ENCODE assay signal across 8 cellular contexts in the genomic region with DNA sequence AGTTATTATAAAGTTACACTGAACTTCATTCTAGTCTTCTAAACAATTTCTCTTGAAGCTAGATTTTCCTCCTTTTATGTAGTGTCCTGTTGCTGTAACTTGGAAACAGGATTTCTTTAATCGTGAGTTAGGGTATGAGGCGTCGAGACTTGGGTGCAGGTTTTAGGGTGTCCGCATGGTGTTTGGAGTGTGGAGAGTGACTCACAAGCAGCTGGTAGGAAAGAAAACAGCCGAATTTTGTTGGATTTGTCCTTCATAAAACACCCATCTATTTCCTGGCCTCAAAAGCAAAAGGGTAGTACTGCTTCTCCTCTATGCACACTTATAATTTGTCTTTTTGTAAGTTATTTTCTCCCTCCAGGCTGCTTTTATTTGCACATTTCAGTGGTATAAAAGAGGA. TPM values are rescaled to one million over a fixed set of nuclear protein-coding genes. Genes with fewer than 3 reads are reported as not detected.
A peak's percentile ranks its signal among the peaks of the same experiment; 100 is the strongest.
DNase-seq lines count a peak whose midpoint lies in the region; ATAC-seq, FAIRE-seq and TF ChIP-seq lines count a peak whose summit lies in the region.

No MANE protein-coding gene starts in this region.

- BruUV-seq in PC-3 (replicated peaks; lab: Mats Ljungman, UMichigan) (no TSS peak), endothelial cell of umbilical vein (replicated peaks; lab: Mats Ljungman, UMichigan) (no TSS peak)

- H3K9me2 ChIP-seq in PC-3 (replicated peaks; ENCODE audit: low read length) = no peaks in the 10 kb centered on the region

- H3K79me2 ChIP-seq in PC-3 (ENCODE audit: low read length) (peaks cover 66% of the 10 kb centered on the region), endothelial cell of umbilical vein (ENCODE audit: control insufficient read depth, insufficient read depth, low read length) (peaks cover 58% of the 10 kb centered on the region)

- H3K4me2 ChIP-seq in PC-3 (ENCODE audit: low read length) = peak overlapping the region; percentile 81
- peak overlapping the region; percentile 87 for H3K4me2 ChIP-seq in endothelial cell of umbilical vein (ENCODE audit: insufficient read depth, low read length)
- H3K4me2 ChIP-seq in skeletal muscle satellite cell (ENCODE audit: low read length) = peak overlapping the region; percentile 84

- H3K36me3 ChIP-seq in PC-3 (ENCODE audit: low read depth, low read length) (no peaks in the 10 kb centered on the region; the same call in 1 of the 2 replicates), endothelial cell of umbilical vein (ENCODE audit: control insufficient read depth in 2 of 2, extremely low read depth in 1 of 2, insufficient read depth in 2 of 2, low read length in 2 of 2) (no peaks in the 10 kb centered on the region), skeletal muscle satellite cell (ENCODE audit: insufficient read depth, low read length) (no peaks in the 10 kb centered on the region)

- POLR2A ChIA-PET in PC-3 (lab: Charles Lee; ENCODE audit: unreplicated experiment) = no interaction called here
- POLR2A ChIA-PET in endothelial cell of umbilical vein (lab: Charles Lee) = no interaction called here

- TF ChIP-seq CTCF in PC-3 (conservative IDR thresholded peaks at IDR 0.05; ENCODE audit: low read depth, low read length) = no peak
- no peak for TF ChIP-seq CTCF in endothelial cell of umbilical vein (IDR thresholded peaks at IDR 0.05; ENCODE audit: extremely low read depth in 1 of 2, insufficient read depth in 1 of 2, low read depth in 1 of 2, low read length in 2 of 2)

- DNase-seq in activated CD4-positive, alpha-beta T cell treated with anti-CD3 and anti-CD28 coated beads, Interleukin-2, amount 10 ng/mL, durations not matched to agents 24 days and 14 days = no peak
- no peak for DNase-seq in activated CD4-positive, alpha-beta T cell treated with anti-CD3 and anti-CD28 coated beads, Interleukin-2, amount 50 U/mL, for 1 hour
- DNase-seq in PC-3 (peak; percentile 35), endothelial cell of umbilical vein (ENCODE audit: low read depth, low spot score) (no peak), UCSD-AML1 (lab: John Stamatoyannopoulos, UW; ENCODE audit: unreplicated experiment) (no peak), kidney glomerular epithelial cell (lab: John Stamatoyannopoulos, UW) (no peak), SKM-1 (lab: John Stamatoyannopoulos, UW; ENCODE audit: unreplicated experiment) (no peak)

- CTCF ChIA-PET in PC-3 (lab: Charles Lee) (no interaction called here), endothelial cell of umbilical vein (lab: Charles Lee) (no interaction called here)

- peaks cover 17% of the 10 kb centered on the region for H3K4me1 Mint-ChIP-seq in activated CD4-positive, alpha-beta T cell treated with anti-CD3 and anti-CD28 coated beads, Interleukin-2, amount 10 ng/mL, durations not matched to agents 24 days and 14 days

- H3K9ac ChIP-seq in PC-3 (ENCODE audit: low read length) = peak overlapping the region; percentile 99
- peak overlapping the region; percentile 93 for H3K9ac ChIP-seq in endothelial cell of umbilical vein (replicated peaks; ENCODE audit: extremely low read depth, insufficient read depth, low read length)
- peak overlapping the region; percentile 98 for H3K9ac ChIP-seq in skeletal muscle satellite cell (ENCODE audit: low read depth, low read length)

- H3K27ac ChIP-seq in PC-3 (ENCODE audit: low read length) (no peak overlapping the region), endothelial cell of umbilical vein (ENCODE audit: insufficient read depth, low read depth, low read length) (no peak overlapping the region)

- dilution Hi-C loops in endothelial cell of umbilical vein (cut with MboI; ENCODE audit: extremely low pct_ligation_motif_present, low sequenced_read_pairs) = no loop called here

- peaks cover 27% of the 10 kb centered on the region for H4K20me1 ChIP-seq in PC-3 (ENCODE audit: low read length)
- no peaks in the 10 kb centered on the region for H4K20me1 ChIP-seq in endothelial cell of umbilical vein (replicated peaks; ENCODE audit: control insufficient read depth, extremely low read depth, insufficient read depth, low read length)

- H3K4me3 ChIP-seq in PC-3 (ENCODE audit: low read length) (peak overlapping the region; percentile 93), endothelial cell of umbilical vein (replicated peaks in 1 of 3; ENCODE audit: insufficient read depth in 1 of 3, low read depth in 1 of 3, low read length in 3 of 3) (peak overlapping the region in 1 of 3 experiments; percentile 86), skeletal muscle satellite cell (ENCODE audit: low read length) (peak overlapping the region; percentile 98)

- peak; percentile 43 for ATAC-seq in PC-3

- no peak for TF ChIP-seq POLR2A in endothelial cell of umbilical vein (IDR thresholded peaks at IDR 0.05; ENCODE audit: low read depth, low read length)

- intact Hi-C loops in activated CD4-positive, alpha-beta T cell treated with anti-CD3 and anti-CD28 coated beads, Interleukin-2, amount 10 ng/mL, durations not matched to agents 24 days and 14 days (cut with micrococcal nuclease) = no loop called here
- intact Hi-C loops in PC-3 (cut with micrococcal nuclease) = no loop called here
- intact Hi-C loops in endothelial cell of umbilical vein (cut with micrococcal nuclease) = loop anchor here (10.0 kb wide), 1 partner anchor 289 kb away; no protein-coding TSS in a partner anchor

- peak overlapping the region; percentile 75 for H3K27ac Mint-ChIP-seq in activated CD4-positive, alpha-beta T cell treated with anti-CD3 and anti-CD28 coated beads, Interleukin-2, amount 10 ng/mL, durations not matched to agents 24 days and 14 days

- no peaks in the 10 kb centered on the region for H3F3A ChIP-seq in PC-3 (ENCODE audit: low read length, unreplicated experiment)

- peaks cover 10% of the 10 kb centered on the region for H3K36me3 Mint-ChIP-seq in activated CD4-positive, alpha-beta T cell treated with anti-CD3 and anti-CD28 coated beads, Interleukin-2, amount 10 ng/mL, durations not matched to agents 24 days and 14 days (ENCODE audit: low read depth)

- peaks cover 5% of the 10 kb centered on the region for H3K27me3 Mint-ChIP-seq in activated CD4-positive, alpha-beta T cell treated with anti-CD3 and anti-CD28 coated beads, Interleukin-2, amount 10 ng/mL, durations not matched to agents 24 days and 14 days

- peaks cover 26% of the 10 kb centered on the region; the same call in 1 of the 2 replicates for H3K4me1 ChIP-seq in PC-3 (ENCODE audit: insufficient read depth, low read length)
- peaks cover 12% of the 10 kb centered on the region for H3K4me1 ChIP-seq in endothelial cell of umbilical vein (ENCODE audit: control insufficient read depth, extremely low read depth, insufficient read depth, low read length)
- peaks cover 24% of the 10 kb centered on the region for H3K4me1 ChIP-seq in skeletal muscle satellite cell (ENCODE audit: control insufficient read depth, insufficient read depth, low read length)

- no peak overlapping the region for H2AFZ ChIP-seq in PC-3 (ENCODE audit: low read length)
- H2AFZ ChIP-seq in endothelial cell of umbilical vein (ENCODE audit: low read depth, low read length) = no peak overlapping the region

- no peaks in the 10 kb centered on the region for H3K9me1 ChIP-seq in endothelial cell of umbilical vein (replicated peaks; ENCODE audit: control insufficient read depth, extremely low read depth, insufficient read depth, low read length)

- H3K4me3 Mint-ChIP-seq in activated CD4-positive, alpha-beta T cell treated with anti-CD3 and anti-CD28 coated beads, Interleukin-2, amount 10 ng/mL, durations not matched to agents 24 days and 14 days = peak overlapping the region; percentile 97

- no peak for FAIRE-seq in endothelial cell of umbilical vein (lab: Jason Lieb, UNC)

- H3K27me3 ChIP-seq in PC-3 (ENCODE audit: low read length) (no peaks in the 10 kb centered on the region), endothelial cell of umbilical vein (ENCODE audit: control insufficient read depth in 2 of 2, insufficient read depth in 2 of 2, low read length in 2 of 2) (no peaks in the 10 kb centered on the region), skeletal muscle satellite cell (ENCODE audit: control insufficient read depth, insufficient read depth, low read length) (peaks cover 4% of the 10 kb centered on the region)

- H3K9me3 ChIP-seq in PC-3 (ENCODE audit: low read length) (no peaks in the 10 kb centered on the region), endothelial cell of umbilical vein (replicated peaks; ENCODE audit: control insufficient read depth, insufficient read depth, low read length) (no peaks in the 10 kb centered on the region), skeletal muscle satellite cell (replicated peaks; ENCODE audit: low read length) (no peaks in the 10 kb centered on the region)

- H3K9me3 Mint-ChIP-seq in activated CD4-positive, alpha-beta T cell treated with anti-CD3 and anti-CD28 coated beads, Interleukin-2, amount 10 ng/mL, durations not matched to agents 24 days and 14 days = no peaks in the 10 kb centered on the region

TF ChIP-seq in endothelial cell of umbilical vein, 7 proteins besides CTCF, POLR2A, EP300 and RAD21:
- TF ChIP-seq JUN (IDR thresholded peaks at IDR 0.05; ENCODE audit: borderline replicate concordance, insufficient read depth, insufficient read length, low read depth) (no peak), FOS (IDR thresholded peaks at IDR 0.05; ENCODE audit: borderline replicate concordance, insufficient read depth, low read length) (no peak), MYC (IDR thresholded peaks at IDR 0.05; ENCODE audit: low read depth, low read length) (no peak)
- TF ChIP-seq, protein P1, sequence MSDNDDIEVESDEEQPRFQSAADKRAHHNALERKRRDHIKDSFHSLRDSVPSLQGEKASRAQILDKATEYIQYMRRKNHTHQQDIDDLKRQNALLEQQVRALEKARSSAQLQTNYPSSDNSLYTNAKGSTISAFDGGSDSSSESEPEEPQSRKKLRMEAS (IDR thresholded peaks at IDR 0.05; ENCODE audit: insufficient read depth, insufficient read length) = no peak

RNA-seq across cellular contexts. Expression of a gene that starts 1.6 kb away (rescaled TPM):
- 67.2 and 68.2 TPM in 2 replicates for total RNA-seq in activated CD4-positive, alpha-beta T cell treated with anti-CD3 and anti-CD28 coated beads, Interleukin-2, amount 10 ng/mL, durations not matched to agents 24 days and 14 days
- 46.2 and 64.6 TPM in 2 replicates for total RNA-seq in PC-3 (2014; rRNA removed)
- total RNA-seq in endothelial cell of umbilical vein = 37.0 and 41.8 TPM in 2 replicates
- 10.7 and 11.5 TPM in 2 replicates for polyA plus RNA-seq in endothelial cell of umbilical vein
- polyA plus RNA-seq in endothelial cell of umbilical vein (2011; cell fraction: cytosol; rRNA removed) = 8.8 and 10.4 TPM in 2 replicates
- polyA plus RNA-seq in endothelial cell of umbilical vein (2011; cell fraction: nucleus; rRNA removed) = 23.5 and 24.7 TPM in 2 replicates
- polyA plus RNA-seq in endothelial cell of umbilical vein (2012) = 19.5 and 23.2 TPM in 2 replicates
- 27.7 and 39.0 TPM in 2 replicates for polyA minus RNA-seq in endothelial cell of umbilical vein
- polyA minus RNA-seq in endothelial cell of umbilical vein (2011; cell fraction: cytosol; rRNA and poly(A)+ RNA removed) = 19.4 TPM
- polyA minus RNA-seq in endothelial cell of umbilical vein (2011; cell fraction: nucleus; rRNA and poly(A)+ RNA removed) = 58.5 and 61.8 TPM in 2 replicates
- total RNA-seq in skeletal muscle satellite cell (2012; rRNA removed) = 27.7 and 30.2 TPM in 2 replicates
